Comparison of ENCODE assay signal across 8 cellular contexts in genomic region chr1:229272164-229273158, GRCh38. TPM values are rescaled to one million over a fixed set of nuclear protein-coding genes. Genes with fewer than 3 reads are reported as not detected.
DNase-seq lines count a peak whose midpoint lies in the region; ATAC-seq and TF ChIP-seq lines count a peak whose summit lies in the region.

No MANE protein-coding gene starts in this region.

- no peak for ATAC-seq in activated B cell treated with CpG ODN at 0.5 μM for 24 hours (ENCODE audit: low read depth)

- POLR2A ChIA-PET in activated B cell treated with CpG ODN at 0.5 μM for 24 hours (lab: Charles Lee) = interaction anchor here (0.6 to 2.7 kb wide), 6 partner anchors 70 to 1706 kb away, joined by 3 to 29 read pairs (median 10); partner anchors contain the start of genes ARV1, CCSAP, NUP133 and TTC13

- peaks cover 11% of the 10 kb centered on the region for H3K36me3 Mint-ChIP-seq in activated B cell treated with CpG ODN at 0.5 μM for 24 hours (ENCODE audit: low read depth)

- H3K4me3 ChIP-seq in cardiac muscle cell = peak overlapping the region; percentile 85
- peak overlapping the region; percentile 56 for H3K4me3 ChIP-seq in iPS-18a (ENCODE audit: low read length)

- TF ChIP-seq CTCF in cardiac muscle cell (IDR thresholded peaks at IDR 0.05; ENCODE audit: low read depth, low read length) (no peak), activated B cell treated with CpG ODN at 0.5 μM for 24 hours (IDR thresholded peaks at IDR 0.05) (no peak)

- H3K27me3 Mint-ChIP-seq in activated B cell treated with CpG ODN at 0.5 μM for 24 hours = no peaks in the 10 kb centered on the region

- H3K9me3 ChIP-seq in cardiac muscle cell (ENCODE audit: low read depth) (no peaks in the 10 kb centered on the region), iPS-18a (ENCODE audit: control insufficient read depth, low read depth, low read length) (no peaks in the 10 kb centered on the region)

- H3K36me3 ChIP-seq in cardiac muscle cell = no peaks in the 10 kb centered on the region
- no peaks in the 10 kb centered on the region for H3K36me3 ChIP-seq in iPS-18a (ENCODE audit: control insufficient read depth, low read depth, low read length)

- CTCF ChIA-PET in activated B cell treated with CpG ODN at 0.5 μM for 24 hours (lab: Charles Lee) = interaction anchor here (1.2 kb wide), 1 partner anchor 14 kb away, joined by 5 read pairs; no protein-coding TSS in a partner anchor

- intact Hi-C loops in cardiac septum (cut with DNase I) (loop anchor here (5.0 kb wide), 2 partner anchors 70 to 235 kb away; partner anchors contain the start of genes CCSAP and NUP133), activated B cell treated with CpG ODN at 0.5 μM for 24 hours (cut with micrococcal nuclease) (no loop called here)

- H3K4me1 ChIP-seq in cardiac muscle cell (ENCODE audit: low read depth) (peaks cover 14% of the 10 kb centered on the region), iPS-18a (ENCODE audit: control insufficient read depth, low read depth, low read length) (peaks cover 14% of the 10 kb centered on the region)

- peak overlapping the region; percentile 21 for H3K9ac ChIP-seq in iPS-18a (ENCODE audit: low read length)

- no peak overlapping the region for H3K27ac ChIP-seq in cardiac muscle cell
- H3K27ac ChIP-seq in iPS-18a (ENCODE audit: low read length) = no peak overlapping the region

- no peak for DNase-seq in cardiac muscle cell (ENCODE audit: low read depth in 1 of 2, low spot score in 1 of 2)
- DNase-seq in cardiac septum (ENCODE audit: low spot score) = no peak
- no peak for DNase-seq in activated B cell treated with CpG ODN at 0.5 μM for 24 hours
- peak; percentile 35 for DNase-seq in superior temporal gyrus (ENCODE audit: extremely low spot score)
- no peak for DNase-seq in D341Med (ENCODE audit: low spot score)
- DNase-seq in KG1 (lab: John Stamatoyannopoulos, UW) = no peak
- no peak for DNase-seq in globus pallidus (ENCODE audit: low spot score)

- H3K4me1 Mint-ChIP-seq in activated B cell treated with CpG ODN at 0.5 μM for 24 hours = peaks cover 31% of the 10 kb centered on the region

- no peaks in the 10 kb centered on the region for H3K9me3 Mint-ChIP-seq in activated B cell treated with CpG ODN at 0.5 μM for 24 hours

- peak overlapping the region; percentile 87 for H3K27ac Mint-ChIP-seq in activated B cell treated with CpG ODN at 0.5 μM for 24 hours

- H3K4me3 Mint-ChIP-seq in activated B cell treated with CpG ODN at 0.5 μM for 24 hours = peak overlapping the region; percentile 91

- H3K27me3 ChIP-seq in cardiac muscle cell (no peaks in the 10 kb centered on the region), iPS-18a (ENCODE audit: control insufficient read depth, insufficient read depth, low read length) (peaks cover 8% of the 10 kb centered on the region)

RNA-seq across cellular contexts. Expression of gene RAB4A, which starts 1.6 kb away (rescaled TPM):
- total RNA-seq in cardiac muscle cell (43.2 and 64.8 TPM in 2 replicates), cardiac septum (124 TPM), activated B cell treated with CpG ODN at 0.5 μM for 24 hours (40.2 and 42.3 TPM in 2 replicates)
- polyA plus RNA-seq in cardiac muscle cell = 60.7 and 69.7 TPM in 2 replicates
